ENCODE assay signal across 1 cellular context in genomic region chr1:247857986-247858356, GRCh38.
TF ChIP-seq lines count a peak whose summit lies in the region.

No MANE protein-coding gene starts in this region.

TF ChIP-seq in K562, 482 proteins besides CTCF, POLR2A, EP300 and RAD21 (continues in another document):
- TF ChIP-seq ZBTB49 (CRISPR knock-in tag; IDR thresholded peaks at IDR 0.05; ENCODE audit: borderline replicate concordance) (no peak), ARID3B (CRISPR knock-in tag; IDR thresholded peaks at IDR 0.05; ENCODE audit: borderline replicate concordance) (no peak), TAF7 (tag; IDR thresholded peaks at IDR 0.05) (no peak), ATF4 (CRISPR knock-in tag; IDR thresholded peaks at IDR 0.05) (no peak), THAP7 (CRISPR knock-in tag; IDR thresholded peaks at IDR 0.05) (0 out of 2 replicates have a peak, but pooled peaks have one; percentile 24), ZNF316 (IDR thresholded peaks at IDR 0.05) (0 out of 2 replicates have a peak, but pooled peaks have one; percentile 9), ZNF79 (CRISPR knock-in tag; IDR thresholded peaks at IDR 0.05; ENCODE audit: low read depth) (0 out of 2 replicates have a peak, but pooled peaks have one; percentile 27), ZBTB8A (IDR thresholded peaks at IDR 0.05; ENCODE audit: partially characterized antibody) (no peak), KLF10 (CRISPR knock-in tag; IDR thresholded peaks at IDR 0.05) (no peak), DPF2 (IDR thresholded peaks at IDR 0.05) (peak; percentile 29; the same call in 1 of the 2 replicates), DACH1 (IDR thresholded peaks at IDR 0.05; ENCODE audit: partially characterized antibody) (no peak), KAT7 (CRISPR knock-in tag; IDR thresholded peaks at IDR 0.05; ENCODE audit: borderline replicate concordance) (0 out of 2 replicates have a peak, but pooled peaks have one; percentile 65), RFX1 (IDR thresholded peaks at IDR 0.05) (no peak), ZBTB12 (CRISPR knock-in tag; IDR thresholded peaks at IDR 0.05) (no peak), OTX1 (CRISPR knock-in tag; IDR thresholded peaks at IDR 0.05) (0 out of 2 replicates have a peak, but pooled peaks have one; percentile 1), ZFX (CRISPR knock-in tag; IDR thresholded peaks at IDR 0.05) (no peak), PHF20 (IDR thresholded peaks at IDR 0.05; ENCODE audit: partially characterized antibody) (no peak), ETV6 (IDR thresholded peaks at IDR 0.05; ENCODE audit: borderline replicate concordance in 1 of 2, low read depth in 2 of 2, low read length in 1 of 2) (no peak), ETV6 (CRISPR knock-in tag; IDR thresholded peaks at IDR 0.05; ENCODE audit: borderline replicate concordance) (no peak; the same call in 1 of the 2 replicates), ZNF263 (CRISPR knock-in tag; IDR thresholded peaks at IDR 0.05; ENCODE audit: borderline replicate concordance) (no peak), ZNF583 (CRISPR knock-in tag; IDR thresholded peaks at IDR 0.05) (no peak), PRPF4 (IDR thresholded peaks at IDR 0.05; ENCODE audit: insufficient read depth, low read depth, low read length, poor library complexity, severe bottlenecking) (no peak), XRCC5 (IDR thresholded peaks at IDR 0.05; ENCODE audit: low read depth, low read length) (0 out of 2 replicates have a peak, but pooled peaks have one; percentile 23), MIER1 (IDR thresholded peaks at IDR 0.05; ENCODE audit: low read depth) (0 out of 2 replicates have a peak, but pooled peaks have one; percentile 19)
- TF ChIP-seq, protein P1, sequence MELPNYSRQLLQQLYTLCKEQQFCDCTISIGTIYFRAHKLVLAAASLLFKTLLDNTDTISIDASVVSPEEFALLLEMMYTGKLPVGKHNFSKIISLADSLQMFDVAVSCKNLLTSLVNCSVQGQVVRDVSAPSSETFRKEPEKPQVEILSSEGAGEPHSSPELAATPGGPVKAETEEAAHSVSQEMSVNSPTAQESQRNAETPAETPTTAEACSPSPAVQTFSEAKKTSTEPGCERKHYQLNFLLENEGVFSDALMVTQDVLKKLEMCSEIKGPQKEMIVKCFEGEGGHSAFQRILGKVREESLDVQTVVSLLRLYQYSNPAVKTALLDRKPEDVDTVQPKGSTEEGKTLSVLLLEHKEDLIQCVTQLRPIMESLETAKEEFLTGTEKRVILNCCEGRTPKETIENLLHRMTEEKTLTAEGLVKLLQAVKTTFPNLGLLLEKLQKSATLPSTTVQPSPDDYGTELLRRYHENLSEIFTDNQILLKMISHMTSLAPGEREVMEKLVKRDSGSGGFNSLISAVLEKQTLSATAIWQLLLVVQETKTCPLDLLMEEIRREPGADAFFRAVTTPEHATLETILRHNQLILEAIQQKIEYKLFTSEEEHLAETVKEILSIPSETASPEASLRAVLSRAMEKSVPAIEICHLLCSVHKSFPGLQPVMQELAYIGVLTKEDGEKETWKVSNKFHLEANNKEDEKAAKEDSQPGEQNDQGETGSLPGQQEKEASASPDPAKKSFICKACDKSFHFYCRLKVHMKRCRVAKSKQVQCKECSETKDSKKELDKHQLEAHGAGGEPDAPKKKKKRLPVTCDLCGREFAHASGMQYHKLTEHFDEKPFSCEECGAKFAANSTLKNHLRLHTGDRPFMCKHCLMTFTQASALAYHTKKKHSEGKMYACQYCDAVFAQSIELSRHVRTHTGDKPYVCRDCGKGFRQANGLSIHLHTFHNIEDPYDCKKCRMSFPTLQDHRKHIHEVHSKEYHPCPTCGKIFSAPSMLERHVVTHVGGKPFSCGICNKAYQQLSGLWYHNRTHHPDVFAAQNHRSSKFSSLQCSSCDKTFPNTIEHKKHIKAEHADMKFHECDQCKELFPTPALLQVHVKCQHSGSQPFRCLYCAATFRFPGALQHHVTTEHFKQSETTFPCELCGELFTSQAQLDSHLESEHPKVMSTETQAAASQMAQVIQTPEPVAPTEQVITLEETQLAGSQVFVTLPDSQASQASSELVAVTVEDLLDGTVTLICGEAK (IDR thresholded peaks at IDR 0.05) = 0 out of 2 replicates have a peak, but pooled peaks have one; percentile 11
- TF ChIP-seq, protein P1 (CRISPR knock-in tag; IDR thresholded peaks at IDR 0.05) = no peak
- TF ChIP-seq, protein P2, sequence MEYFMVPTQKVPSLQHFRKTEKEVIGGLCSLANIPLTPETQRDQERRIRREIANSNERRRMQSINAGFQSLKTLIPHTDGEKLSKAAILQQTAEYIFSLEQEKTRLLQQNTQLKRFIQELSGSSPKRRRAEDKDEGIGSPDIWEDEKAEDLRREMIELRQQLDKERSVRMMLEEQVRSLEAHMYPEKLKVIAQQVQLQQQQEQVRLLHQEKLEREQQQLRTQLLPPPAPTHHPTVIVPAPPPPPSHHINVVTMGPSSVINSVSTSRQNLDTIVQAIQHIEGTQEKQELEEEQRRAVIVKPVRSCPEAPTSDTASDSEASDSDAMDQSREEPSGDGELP (CRISPR knock-in tag; IDR thresholded peaks at IDR 0.05; ENCODE audit: borderline replicate concordance) = no peak
- TF ChIP-seq, protein P3, sequence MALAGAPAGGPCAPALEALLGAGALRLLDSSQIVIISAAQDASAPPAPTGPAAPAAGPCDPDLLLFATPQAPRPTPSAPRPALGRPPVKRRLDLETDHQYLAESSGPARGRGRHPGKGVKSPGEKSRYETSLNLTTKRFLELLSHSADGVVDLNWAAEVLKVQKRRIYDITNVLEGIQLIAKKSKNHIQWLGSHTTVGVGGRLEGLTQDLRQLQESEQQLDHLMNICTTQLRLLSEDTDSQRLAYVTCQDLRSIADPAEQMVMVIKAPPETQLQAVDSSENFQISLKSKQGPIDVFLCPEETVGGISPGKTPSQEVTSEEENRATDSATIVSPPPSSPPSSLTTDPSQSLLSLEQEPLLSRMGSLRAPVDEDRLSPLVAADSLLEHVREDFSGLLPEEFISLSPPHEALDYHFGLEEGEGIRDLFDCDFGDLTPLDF (CRISPR knock-in tag; IDR thresholded peaks at IDR 0.05) = no peak
- TF ChIP-seq, protein P4, sequence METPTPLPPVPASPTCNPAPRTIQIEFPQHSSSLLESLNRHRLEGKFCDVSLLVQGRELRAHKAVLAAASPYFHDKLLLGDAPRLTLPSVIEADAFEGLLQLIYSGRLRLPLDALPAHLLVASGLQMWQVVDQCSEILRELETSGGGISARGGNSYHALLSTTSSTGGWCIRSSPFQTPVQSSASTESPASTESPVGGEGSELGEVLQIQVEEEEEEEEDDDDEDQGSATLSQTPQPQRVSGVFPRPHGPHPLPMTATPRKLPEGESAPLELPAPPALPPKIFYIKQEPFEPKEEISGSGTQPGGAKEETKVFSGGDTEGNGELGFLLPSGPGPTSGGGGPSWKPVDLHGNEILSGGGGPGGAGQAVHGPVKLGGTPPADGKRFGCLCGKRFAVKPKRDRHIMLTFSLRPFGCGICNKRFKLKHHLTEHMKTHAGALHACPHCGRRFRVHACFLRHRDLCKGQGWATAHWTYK (CRISPR knock-in tag; IDR thresholded peaks at IDR 0.05) = 0 out of 2 replicates have a peak, but pooled peaks have one; percentile 41
- TF ChIP-seq, protein P5, sequence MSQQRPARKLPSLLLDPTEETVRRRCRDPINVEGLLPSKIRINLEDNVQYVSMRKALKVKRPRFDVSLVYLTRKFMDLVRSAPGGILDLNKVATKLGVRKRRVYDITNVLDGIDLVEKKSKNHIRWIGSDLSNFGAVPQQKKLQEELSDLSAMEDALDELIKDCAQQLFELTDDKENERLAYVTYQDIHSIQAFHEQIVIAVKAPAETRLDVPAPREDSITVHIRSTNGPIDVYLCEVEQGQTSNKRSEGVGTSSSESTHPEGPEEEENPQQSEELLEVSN (IDR thresholded peaks at IDR 0.05; ENCODE audit: borderline replicate concordance in 1 of 2, extremely low read depth in 1 of 2, insufficient read depth in 1 of 2, insufficient read length in 1 of 2, low read depth in 1 of 2, low read length in 1 of 2, poor library complexity in 1 of 2, severe bottlenecking in 1 of 2) = peak in 1 of 2 experiments; percentile 31
